ENCODE assay signal across 1 cellular context in the genomic region with DNA sequence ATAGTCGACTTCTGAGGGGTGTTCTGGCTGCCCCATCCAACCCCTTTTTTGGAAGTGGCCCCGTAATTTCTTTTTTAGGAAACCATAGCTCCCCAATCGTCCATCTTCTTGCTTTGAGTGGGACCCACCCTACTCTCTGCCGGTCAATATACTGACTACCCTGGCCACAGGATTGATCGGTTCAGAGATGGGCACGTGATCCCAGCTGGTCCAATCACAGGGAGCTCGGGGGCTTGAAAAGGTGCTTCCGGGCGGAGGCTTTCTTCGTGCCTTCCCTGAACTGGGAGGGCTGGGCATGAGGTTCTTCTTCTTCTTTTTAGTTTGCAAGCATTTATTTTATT.
TF ChIP-seq lines count a peak whose summit lies in the region.

No MANE protein-coding gene starts in this region.

TF ChIP-seq in HepG2, 621 proteins besides CTCF, POLR2A, EP300 and RAD21 (continued from another document):
- TF ChIP-seq, protein P1, sequence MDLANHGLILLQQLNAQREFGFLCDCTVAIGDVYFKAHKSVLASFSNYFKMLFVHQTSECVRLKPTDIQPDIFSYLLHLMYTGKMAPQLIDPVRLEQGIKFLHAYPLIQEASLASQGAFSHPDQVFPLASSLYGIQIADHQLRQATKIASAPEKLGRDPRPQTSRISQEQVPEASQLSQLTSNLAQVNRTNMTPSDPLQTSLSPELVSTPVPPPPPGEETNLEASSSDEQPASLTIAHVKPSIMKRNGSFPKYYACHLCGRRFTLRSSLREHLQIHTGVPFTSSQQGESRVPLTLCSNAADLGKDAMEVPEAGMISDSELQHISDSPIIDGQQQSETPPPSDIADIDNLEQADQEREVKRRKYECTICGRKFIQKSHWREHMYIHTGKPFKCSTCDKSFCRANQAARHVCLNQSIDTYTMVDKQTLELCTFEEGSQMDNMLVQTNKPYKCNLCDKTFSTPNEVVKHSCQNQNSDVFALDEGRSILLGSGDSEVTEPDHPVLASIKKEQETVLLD (CRISPR knock-in tag; IDR thresholded peaks at IDR 0.05; ENCODE audit: low read depth): no peak
- TF ChIP-seq ZFP36L2 (CRISPR knock-in tag; IDR thresholded peaks at IDR 0.05) (no peak), ELF4 (CRISPR knock-in tag; IDR thresholded peaks at IDR 0.05; ENCODE audit: borderline replicate concordance) (no peak), NFYB (CRISPR knock-in tag; IDR thresholded peaks at IDR 0.05) (0 out of 2 replicates have a peak, but pooled peaks have one; percentile 30), ZNF431 (CRISPR knock-in tag; IDR thresholded peaks at IDR 0.05; ENCODE audit: borderline replicate concordance, low read depth) (no peak)
- TF ChIP-seq, protein P2, sequence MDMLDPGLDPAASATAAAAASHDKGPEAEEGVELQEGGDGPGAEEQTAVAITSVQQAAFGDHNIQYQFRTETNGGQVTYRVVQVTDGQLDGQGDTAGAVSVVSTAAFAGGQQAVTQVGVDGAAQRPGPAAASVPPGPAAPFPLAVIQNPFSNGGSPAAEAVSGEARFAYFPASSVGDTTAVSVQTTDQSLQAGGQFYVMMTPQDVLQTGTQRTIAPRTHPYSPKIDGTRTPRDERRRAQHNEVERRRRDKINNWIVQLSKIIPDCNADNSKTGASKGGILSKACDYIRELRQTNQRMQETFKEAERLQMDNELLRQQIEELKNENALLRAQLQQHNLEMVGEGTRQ (IDR thresholded peaks at IDR 0.05; ENCODE audit: low read depth, low read length): peak; percentile 32; the same call in 1 of the 2 replicates
- TF ChIP-seq, protein P2 (CRISPR knock-in tag; IDR thresholded peaks at IDR 0.05; ENCODE audit: borderline replicate concordance): peak; percentile 76; the same call in 1 of the 2 replicates
- TF ChIP-seq, protein P3, sequence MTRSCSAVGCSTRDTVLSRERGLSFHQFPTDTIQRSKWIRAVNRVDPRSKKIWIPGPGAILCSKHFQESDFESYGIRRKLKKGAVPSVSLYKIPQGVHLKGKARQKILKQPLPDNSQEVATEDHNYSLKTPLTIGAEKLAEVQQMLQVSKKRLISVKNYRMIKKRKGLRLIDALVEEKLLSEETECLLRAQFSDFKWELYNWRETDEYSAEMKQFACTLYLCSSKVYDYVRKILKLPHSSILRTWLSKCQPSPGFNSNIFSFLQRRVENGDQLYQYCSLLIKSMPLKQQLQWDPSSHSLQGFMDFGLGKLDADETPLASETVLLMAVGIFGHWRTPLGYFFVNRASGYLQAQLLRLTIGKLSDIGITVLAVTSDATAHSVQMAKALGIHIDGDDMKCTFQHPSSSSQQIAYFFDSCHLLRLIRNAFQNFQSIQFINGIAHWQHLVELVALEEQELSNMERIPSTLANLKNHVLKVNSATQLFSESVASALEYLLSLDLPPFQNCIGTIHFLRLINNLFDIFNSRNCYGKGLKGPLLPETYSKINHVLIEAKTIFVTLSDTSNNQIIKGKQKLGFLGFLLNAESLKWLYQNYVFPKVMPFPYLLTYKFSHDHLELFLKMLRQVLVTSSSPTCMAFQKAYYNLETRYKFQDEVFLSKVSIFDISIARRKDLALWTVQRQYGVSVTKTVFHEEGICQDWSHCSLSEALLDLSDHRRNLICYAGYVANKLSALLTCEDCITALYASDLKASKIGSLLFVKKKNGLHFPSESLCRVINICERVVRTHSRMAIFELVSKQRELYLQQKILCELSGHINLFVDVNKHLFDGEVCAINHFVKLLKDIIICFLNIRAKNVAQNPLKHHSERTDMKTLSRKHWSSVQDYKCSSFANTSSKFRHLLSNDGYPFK (CRISPR knock-in tag; IDR thresholded peaks at IDR 0.05; ENCODE audit: borderline replicate concordance): no peak
